ENCODE assay signal across 16 cellular contexts in the genomic region with DNA sequence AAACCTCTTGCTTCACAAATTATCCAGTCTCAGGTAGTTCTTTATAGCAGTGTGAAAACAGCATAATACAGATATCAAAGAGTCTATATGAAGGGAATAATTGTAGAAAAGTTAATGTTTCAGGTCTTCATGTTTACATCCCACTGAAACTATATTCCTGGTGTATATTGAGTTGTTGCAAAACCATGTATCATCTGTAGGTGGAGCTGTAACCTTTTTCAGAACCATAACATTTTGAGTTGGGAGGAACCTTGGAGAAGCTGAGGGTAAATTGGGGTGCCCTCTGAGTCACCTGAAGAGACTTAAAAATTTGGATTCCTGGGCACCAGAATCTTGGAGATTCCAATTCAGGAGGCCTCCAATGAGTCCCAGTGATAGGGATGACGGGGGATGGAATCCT. TPM values are rescaled to one million over a fixed set of nuclear protein-coding genes. Genes with fewer than 3 reads are reported as not detected.
DNase-seq lines count a peak whose midpoint lies in the region; ATAC-seq and TF ChIP-seq lines count a peak whose summit lies in the region.
"Had no signal": no experiment of that assay in that cellular context is flagged by ENCODE, and none has a peak within 500 bp of the region (broad histone marks: within the 10 kb centered on the region; RNA-seq: fewer than 3 reads in every experiment).

No MANE protein-coding gene starts in this region.

- H3K4me3 ChIP-seq in BE2C (ENCODE audit: low read depth, low read length) = no peak overlapping the region
- H3K4me3 ChIP-seq in HFF-Myc (replicated peaks; ENCODE audit: low read depth, low read length) = no peak overlapping the region
- H3K4me3 ChIP-seq: heart right ventricle, mucosa of descending colon, pancreas had no signal

- ATAC-seq in WTC11 (no peak), HG02763 (IDR thresholded peaks at IDR 0.05; ENCODE audit: unreplicated experiment) (no peak), left lobe of liver (no peak)
- ATAC-seq: activated T-cell treated with anti-CD3 and anti-CD28 coated beads, Interleukin-2, amount 50 U/mL, for 4 hours; heart right ventricle; mucosa of descending colon; pancreas had no signal

- peaks cover 13% of the 10 kb centered on the region for H3K27me3 Mint-ChIP-seq in WTC11 (ENCODE audit: low read depth)
- no peaks in the 10 kb centered on the region for H3K27me3 Mint-ChIP-seq in mesothelial cell of epicardium (ENCODE audit: low read depth)

- H3K36me3 ChIP-seq in BE2C = no peaks in the 10 kb centered on the region
- H3K36me3 ChIP-seq: heart right ventricle, pancreas had no signal

- H3K4me1 Mint-ChIP-seq in WTC11 (no peaks in the 10 kb centered on the region), mesothelial cell of epicardium (no peaks in the 10 kb centered on the region)

- no peaks in the 10 kb centered on the region for H3K27me3 ChIP-seq in BE2C
- H3K27me3 ChIP-seq: pancreas had no signal

- TF ChIP-seq CTCF in BE2C (IDR thresholded peaks at IDR 0.05; ENCODE audit: low read depth, low read length) (peak; percentile 48), HFF-Myc (IDR thresholded peaks at IDR 0.05; ENCODE audit: low read depth, low read length, missing control alignments) (peak; percentile 22), WTC11 (IDR thresholded peaks at IDR 0.05) (0 out of 2 replicates have a peak, but pooled peaks have one; percentile 30), mesothelial cell of epicardium (IDR thresholded peaks at IDR 0.05; ENCODE audit: unreplicated experiment) (peak; percentile 23)

- POLR2A ChIA-PET in WTC11 (lab: Charles Lee) = no interaction called here

- H3K27ac Mint-ChIP-seq in WTC11 (no peak overlapping the region), mesothelial cell of epicardium (no peak overlapping the region)
- H3K27ac Mint-ChIP-seq: stimulated activated naive CD8-positive, alpha-beta T cell treated with anti-CD3 and anti-CD28 coated beads, Interleukin-15, Interleukin-2, amounts not matched to agents 100 ng/mL and 50 ng/mL, for 24 hours had no signal

- H3K9me3 ChIP-seq in BE2C = no peaks in the 10 kb centered on the region
- H3K9me3 ChIP-seq: pancreas had no signal

- CTCF ChIA-PET in WTC11 (lab: Charles Lee) = interaction anchor here (0.6 to 1.5 kb wide), 8 partner anchors 10 to 171 kb away, joined by 3 to 7 read pairs (median 4); no protein-coding TSS in a partner anchor

- H3K9me3 Mint-ChIP-seq in WTC11 (peaks cover 73% of the 10 kb centered on the region), mesothelial cell of epicardium (peaks cover 53% of the 10 kb centered on the region)

- H3K36me3 Mint-ChIP-seq in WTC11 (peaks cover 42% of the 10 kb centered on the region), mesothelial cell of epicardium (peaks cover 35% of the 10 kb centered on the region)

- H3K4me1 ChIP-seq in BE2C = no peaks in the 10 kb centered on the region
- H3K4me1 ChIP-seq: heart right ventricle, pancreas had no signal

- no peak for DNase-seq in BE2C
- DNase-seq in HFF-Myc (ENCODE audit: extremely low read depth, low read depth) = no peak
- no peak for DNase-seq in WTC11 (ENCODE audit: low spot score)
- no peak for DNase-seq in mesothelial cell of epicardium (ENCODE audit: low spot score in 2 of 2, unreplicated experiment in 2 of 2)
- DNase-seq in DMS153 (lab: John Stamatoyannopoulos, UW) = no peak
- no peak for DNase-seq in left lobe of liver (ENCODE audit: low spot score)
- DNase-seq in iPS-NIHi7 (ENCODE audit: extremely low spot score) = no peak
- DNase-seq: activated T-cell treated with anti-CD3 and anti-CD28 coated beads, Interleukin-2, amount 50 U/mL, for 4 hours; heart right ventricle; kidney glomerular epithelial cell; mucosa of descending colon; NCI-H2171 treated with DMSO at 0.1 percent for 48 hours; pancreas; T1000 had no signal

- H3K4me3 Mint-ChIP-seq in WTC11 (no peak overlapping the region), mesothelial cell of epicardium (no peak overlapping the region)
- H3K4me3 Mint-ChIP-seq: activated T-cell treated with anti-CD3 and anti-CD28 coated beads, Interleukin-2, amount 50 U/mL, for 4 hours; stimulated activated naive CD8-positive, alpha-beta T cell treated with anti-CD3 and anti-CD28 coated beads, Interleukin-15, Interleukin-2, amounts not matched to agents 100 ng/mL and 50 ng/mL, for 24 hours had no signal

TF ChIP-seq in WTC11, 78 proteins besides CTCF, POLR2A, EP300 and RAD21 (continues in another document):
- TF ChIP-seq, protein P1, sequence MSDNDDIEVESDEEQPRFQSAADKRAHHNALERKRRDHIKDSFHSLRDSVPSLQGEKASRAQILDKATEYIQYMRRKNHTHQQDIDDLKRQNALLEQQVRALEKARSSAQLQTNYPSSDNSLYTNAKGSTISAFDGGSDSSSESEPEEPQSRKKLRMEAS (CRISPR knock-in tag; IDR thresholded peaks at IDR 0.05) = no peak
- TF ChIP-seq SP1 (CRISPR knock-in tag; conservative IDR thresholded peaks at IDR 0.05) (no peak), MYBL2 (CRISPR knock-in tag; IDR thresholded peaks at IDR 0.05) (no peak), ZNF138 (CRISPR knock-in tag; conservative IDR thresholded peaks at IDR 0.05) (no peak), ZNF219 (CRISPR knock-in tag; IDR thresholded peaks at IDR 0.05; ENCODE audit: borderline replicate concordance) (no peak)
- TF ChIP-seq, protein P2, sequence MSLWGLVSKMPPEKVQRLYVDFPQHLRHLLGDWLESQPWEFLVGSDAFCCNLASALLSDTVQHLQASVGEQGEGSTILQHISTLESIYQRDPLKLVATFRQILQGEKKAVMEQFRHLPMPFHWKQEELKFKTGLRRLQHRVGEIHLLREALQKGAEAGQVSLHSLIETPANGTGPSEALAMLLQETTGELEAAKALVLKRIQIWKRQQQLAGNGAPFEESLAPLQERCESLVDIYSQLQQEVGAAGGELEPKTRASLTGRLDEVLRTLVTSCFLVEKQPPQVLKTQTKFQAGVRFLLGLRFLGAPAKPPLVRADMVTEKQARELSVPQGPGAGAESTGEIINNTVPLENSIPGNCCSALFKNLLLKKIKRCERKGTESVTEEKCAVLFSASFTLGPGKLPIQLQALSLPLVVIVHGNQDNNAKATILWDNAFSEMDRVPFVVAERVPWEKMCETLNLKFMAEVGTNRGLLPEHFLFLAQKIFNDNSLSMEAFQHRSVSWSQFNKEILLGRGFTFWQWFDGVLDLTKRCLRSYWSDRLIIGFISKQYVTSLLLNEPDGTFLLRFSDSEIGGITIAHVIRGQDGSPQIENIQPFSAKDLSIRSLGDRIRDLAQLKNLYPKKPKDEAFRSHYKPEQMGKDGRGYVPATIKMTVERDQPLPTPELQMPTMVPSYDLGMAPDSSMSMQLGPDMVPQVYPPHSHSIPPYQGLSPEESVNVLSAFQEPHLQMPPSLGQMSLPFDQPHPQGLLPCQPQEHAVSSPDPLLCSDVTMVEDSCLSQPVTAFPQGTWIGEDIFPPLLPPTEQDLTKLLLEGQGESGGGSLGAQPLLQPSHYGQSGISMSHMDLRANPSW (CRISPR knock-in tag; conservative IDR thresholded peaks at IDR 0.05; ENCODE audit: low read depth) = no peak
- TF ChIP-seq, protein P3, sequence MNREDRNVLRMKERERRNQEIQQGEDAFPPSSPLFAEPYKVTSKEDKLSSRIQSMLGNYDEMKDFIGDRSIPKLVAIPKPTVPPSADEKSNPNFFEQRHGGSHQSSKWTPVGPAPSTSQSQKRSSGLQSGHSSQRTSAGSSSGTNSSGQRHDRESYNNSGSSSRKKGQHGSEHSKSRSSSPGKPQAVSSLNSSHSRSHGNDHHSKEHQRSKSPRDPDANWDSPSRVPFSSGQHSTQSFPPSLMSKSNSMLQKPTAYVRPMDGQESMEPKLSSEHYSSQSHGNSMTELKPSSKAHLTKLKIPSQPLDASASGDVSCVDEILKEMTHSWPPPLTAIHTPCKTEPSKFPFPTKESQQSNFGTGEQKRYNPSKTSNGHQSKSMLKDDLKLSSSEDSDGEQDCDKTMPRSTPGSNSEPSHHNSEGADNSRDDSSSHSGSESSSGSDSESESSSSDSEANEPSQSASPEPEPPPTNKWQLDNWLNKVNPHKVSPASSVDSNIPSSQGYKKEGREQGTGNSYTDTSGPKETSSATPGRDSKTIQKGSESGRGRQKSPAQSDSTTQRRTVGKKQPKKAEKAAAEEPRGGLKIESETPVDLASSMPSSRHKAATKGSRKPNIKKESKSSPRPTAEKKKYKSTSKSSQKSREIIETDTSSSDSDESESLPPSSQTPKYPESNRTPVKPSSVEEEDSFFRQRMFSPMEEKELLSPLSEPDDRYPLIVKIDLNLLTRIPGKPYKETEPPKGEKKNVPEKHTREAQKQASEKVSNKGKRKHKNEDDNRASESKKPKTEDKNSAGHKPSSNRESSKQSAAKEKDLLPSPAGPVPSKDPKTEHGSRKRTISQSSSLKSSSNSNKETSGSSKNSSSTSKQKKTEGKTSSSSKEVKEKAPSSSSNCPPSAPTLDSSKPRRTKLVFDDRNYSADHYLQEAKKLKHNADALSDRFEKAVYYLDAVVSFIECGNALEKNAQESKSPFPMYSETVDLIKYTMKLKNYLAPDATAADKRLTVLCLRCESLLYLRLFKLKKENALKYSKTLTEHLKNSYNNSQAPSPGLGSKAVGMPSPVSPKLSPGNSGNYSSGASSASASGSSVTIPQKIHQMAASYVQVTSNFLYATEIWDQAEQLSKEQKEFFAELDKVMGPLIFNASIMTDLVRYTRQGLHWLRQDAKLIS (CRISPR knock-in tag; IDR thresholded peaks at IDR 0.05; ENCODE audit: borderline replicate concordance) = no peak
- TF ChIP-seq, protein P4, sequence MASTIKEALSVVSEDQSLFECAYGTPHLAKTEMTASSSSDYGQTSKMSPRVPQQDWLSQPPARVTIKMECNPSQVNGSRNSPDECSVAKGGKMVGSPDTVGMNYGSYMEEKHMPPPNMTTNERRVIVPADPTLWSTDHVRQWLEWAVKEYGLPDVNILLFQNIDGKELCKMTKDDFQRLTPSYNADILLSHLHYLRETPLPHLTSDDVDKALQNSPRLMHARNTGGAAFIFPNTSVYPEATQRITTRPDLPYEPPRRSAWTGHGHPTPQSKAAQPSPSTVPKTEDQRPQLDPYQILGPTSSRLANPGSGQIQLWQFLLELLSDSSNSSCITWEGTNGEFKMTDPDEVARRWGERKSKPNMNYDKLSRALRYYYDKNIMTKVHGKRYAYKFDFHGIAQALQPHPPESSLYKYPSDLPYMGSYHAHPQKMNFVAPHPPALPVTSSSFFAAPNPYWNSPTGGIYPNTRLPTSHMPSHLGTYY (CRISPR knock-in tag; IDR thresholded peaks at IDR 0.05) = no peak
- TF ChIP-seq, protein P5, sequence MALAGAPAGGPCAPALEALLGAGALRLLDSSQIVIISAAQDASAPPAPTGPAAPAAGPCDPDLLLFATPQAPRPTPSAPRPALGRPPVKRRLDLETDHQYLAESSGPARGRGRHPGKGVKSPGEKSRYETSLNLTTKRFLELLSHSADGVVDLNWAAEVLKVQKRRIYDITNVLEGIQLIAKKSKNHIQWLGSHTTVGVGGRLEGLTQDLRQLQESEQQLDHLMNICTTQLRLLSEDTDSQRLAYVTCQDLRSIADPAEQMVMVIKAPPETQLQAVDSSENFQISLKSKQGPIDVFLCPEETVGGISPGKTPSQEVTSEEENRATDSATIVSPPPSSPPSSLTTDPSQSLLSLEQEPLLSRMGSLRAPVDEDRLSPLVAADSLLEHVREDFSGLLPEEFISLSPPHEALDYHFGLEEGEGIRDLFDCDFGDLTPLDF (CRISPR knock-in tag; IDR thresholded peaks at IDR 0.05) = no peak

RNA-seq across cellular contexts. Expression of a gene that starts 51.9 kb away (rescaled TPM):
- polyA plus RNA-seq in BE2C (2012; ENCODE audit: insufficient read depth, insufficient read length, low read depth) = 18.3 TPM
- total RNA-seq in WTC11 (2021) (10.4 to 12.4 TPM (median 10.6 TPM) in 3 replicates), mesothelial cell of epicardium (38.7 to 42.6 TPM (median 41.2 TPM) in 3 replicates), left lobe of liver (39.6 TPM)
